23 cellular contexts compared by ENCODE assay signal in genomic region chr1:108034396-108034795, GRCh38.
A peak's percentile ranks its signal among the peaks of the same experiment; 100 is the strongest.
DNase-seq lines count a peak whose midpoint lies in the region; ATAC-seq, FAIRE-seq and TF ChIP-seq lines count a peak whose summit lies in the region.
"Had no signal": no experiment of that assay in that cellular context is flagged by ENCODE, and none has a peak within 500 bp of the region (broad histone marks: within the 10 kb centered on the region; RNA-seq: fewer than 3 reads in every experiment).

No MANE protein-coding gene starts in this region.

- CTCF ChIA-PET in HepG2 (lab: Yijun Ruan, JAX; ENCODE audit: low intra/inter-chr PET ratio, low total read pairs): no interaction called here

- intact Hi-C loops in HepG2 (cut with micrococcal nuclease; ENCODE audit: unreplicated experiment) (no loop called here), right lobe of liver (cut with DNase I) (no loop called here)

- H3K4me2 ChIP-seq in HepG2 (ENCODE audit: low read depth, low read length): no peak overlapping the region
- H3K4me2 ChIP-seq: KMS-11 had no signal

- BruUV-seq in HepG2 (replicated peaks; lab: Mats Ljungman, UMichigan): no TSS peak

- FAIRE-seq in HepG2 (lab: Jason Lieb, UNC) (no peak), frontal cortex (lab: Jason Lieb, UNC) (no peak)
- FAIRE-seq: HTR-8/SVneo had no signal

- H2AFZ ChIP-seq in HepG2 (ENCODE audit: low read length): no peak overlapping the region

- no peaks in the 10 kb centered on the region for H4K20me1 ChIP-seq in HepG2 (ENCODE audit: insufficient read depth, low read length)

- ATAC-seq in HepG2: peak; percentile 85
- no peak for ATAC-seq in right lobe of liver
- ATAC-seq in HG02623 (IDR thresholded peaks at IDR 0.05; ENCODE audit: unreplicated experiment): no peak
- no peak for ATAC-seq in GM18517 (IDR thresholded peaks at IDR 0.05; ENCODE audit: unreplicated experiment)
- ATAC-seq: heart right ventricle; naive thymus-derived CD4-positive, alpha-beta T cell; right cardiac atrium had no signal

- H3K27ac ChIP-seq in HepG2 (ENCODE audit: extremely low read length, insufficient read depth, low read length) (no peak overlapping the region), right lobe of liver (no peak overlapping the region)
- H3K27ac ChIP-seq: colonic mucosa, heart right ventricle, KMS-11, upper lobe of left lung had no signal

- H3K27me3 ChIP-seq in HepG2 (ENCODE audit: control insufficient read depth in 1 of 2, insufficient read depth in 2 of 2, low read length in 2 of 2) (no peaks in the 10 kb centered on the region; a peak in 1 of 5 replicates), right lobe of liver (no peaks in the 10 kb centered on the region)
- H3K27me3 ChIP-seq: colonic mucosa, heart right ventricle, upper lobe of left lung had no signal

- in situ Hi-C loops in HepG2 (cut with HindIII; ENCODE audit: extremely low pct_ligation_motif_present, low pct_unique_long_range_greater_than_20kb): no loop called here

- TF ChIP-seq EP300 in HepG2 (IDR thresholded peaks at IDR 0.05; ENCODE audit: low read depth in 2 of 2, low read length in 2 of 2): no peak
- no peak for TF ChIP-seq EP300 in HepG2 (CRISPR knock-in tag; IDR thresholded peaks at IDR 0.05; ENCODE audit: borderline replicate concordance)

- H3K36me3 ChIP-seq in HepG2 (replicated peaks in 1 of 2; ENCODE audit: control insufficient read depth in 1 of 2, insufficient read depth in 2 of 2, low read length in 2 of 2) (no peaks in the 10 kb centered on the region), right lobe of liver (no peaks in the 10 kb centered on the region)
- H3K36me3 ChIP-seq: colonic mucosa, heart right ventricle, upper lobe of left lung had no signal

- H3K4me3 ChIP-seq in HepG2 (replicated peaks in 1 of 3; ENCODE audit: insufficient read depth in 1 of 3, low read depth in 2 of 3, low read length in 3 of 3): no peak overlapping the region
- H3K4me3 ChIP-seq in right lobe of liver: no peak overlapping the region
- H3K4me3 ChIP-seq: colonic mucosa, heart right ventricle, upper lobe of left lung had no signal

- no peak overlapping the region for H3K9ac ChIP-seq in HepG2 (ENCODE audit: insufficient read depth, low read depth, low read length)
- H3K9ac ChIP-seq: KMS-11 had no signal

- TF ChIP-seq RAD21 in HepG2 (CRISPR knock-in tag; IDR thresholded peaks at IDR 0.05): no peak

- TF ChIP-seq CTCF in HepG2 (CRISPR knock-in tag; IDR thresholded peaks at IDR 0.05) (no peak), right lobe of liver (IDR thresholded peaks at IDR 0.05) (no peak)

- no peaks in the 10 kb centered on the region for H3K9me3 ChIP-seq in HepG2 (ENCODE audit: low read length)
- H3K9me3 ChIP-seq in right lobe of liver: no peaks in the 10 kb centered on the region
- H3K9me3 ChIP-seq: colonic mucosa, heart right ventricle, upper lobe of left lung had no signal

- TF ChIP-seq POLR2A in HepG2 (IDR thresholded peaks at IDR 0.05; ENCODE audit: insufficient read depth in 1 of 2, low read depth in 2 of 2, low read length in 2 of 2) (no peak), right lobe of liver (IDR thresholded peaks at IDR 0.05) (no peak)

- peaks cover 19% of the 10 kb centered on the region for H3K4me1 ChIP-seq in HepG2 (ENCODE audit: insufficient read depth, low read length)
- H3K4me1 ChIP-seq in right lobe of liver: no peaks in the 10 kb centered on the region
- H3K4me1 ChIP-seq: colonic mucosa had no signal

- 4% methylated on average over 1 of the region's 1 CpG for WGBS in HepG2 (ENCODE audit: low lambda C conversion rate)
- 47% methylated on average over 1 of the region's 1 CpG for WGBS in right lobe of liver (ENCODE audit: insufficient coverage, low coverage, low lambda C conversion rate, missing lambda C conversion rate)

- DNase-seq in HepG2 (ENCODE audit: low spot score) (no peak), right lobe of liver (no peak), NCI-H69 (lab: John Stamatoyannopoulos, UW) (peak; percentile 70), fibroblast of gingiva (ENCODE audit: low read depth) (peak; percentile 90), frontal cortex (ENCODE audit: low spot score in 2 of 2) (no peak)
- no peak for DNase-seq in stimulated activated CD4-positive, alpha-beta T cell treated with anti-CD3 and anti-CD28 coated beads, Interleukin-2, amount 100 ng/mL, for 48 hours
- DNase-seq: activated CD4-positive, alpha-beta memory T cell treated with anti-CD3 and anti-CD28 coated beads, Interleukin-2, amount 10 ng/mL, durations not matched to agents 7 days and 5 days; activated CD4-positive, CD25-positive, alpha-beta regulatory T cell; activated gamma-delta T cell; colonic mucosa; GDM1; heart right ventricle; HFFc6; naive thymus-derived CD4-positive, alpha-beta T cell; NCI-H187 treated with DMSO at 0.1 percent for 48 hours; right cardiac atrium; stimulated activated CD8-positive, alpha-beta memory T cell treated with anti-CD3 and anti-CD28 coated beads, Interleukin-4, amount 100 ng/mL, for 48 hours; T1000; upper lobe of left lung had no signal

- POLR2A ChIA-PET in HepG2 (lab: Yijun Ruan, JAX): interaction anchor here (1.0 kb wide), 1 partner anchor 18 kb away, joined by 3 read pairs; no protein-coding TSS in a partner anchor

- no peaks in the 10 kb centered on the region for H3K79me2 ChIP-seq in HepG2 (ENCODE audit: insufficient read depth, low read length)

TF ChIP-seq in HepG2, 621 proteins besides CTCF, POLR2A, EP300 and RAD21 (continues in another document):
- TF ChIP-seq SIX4 (CRISPR knock-in tag; IDR thresholded peaks at IDR 0.05): 0 out of 2 replicates have a peak, but pooled peaks have one; percentile 38
- no peak for TF ChIP-seq ZNF260 (CRISPR knock-in tag; IDR thresholded peaks at IDR 0.05; ENCODE audit: borderline replicate concordance, low read depth)
- no peak for TF ChIP-seq ZNF468 (CRISPR knock-in tag; IDR thresholded peaks at IDR 0.05)
- TF ChIP-seq GTF3A (CRISPR knock-in tag; conservative IDR thresholded peaks at IDR 0.05): no peak
- peak; percentile 47; the same call in 1 of the 2 replicates for TF ChIP-seq ZSCAN29 (CRISPR knock-in tag; conservative IDR thresholded peaks at IDR 0.05)
- TF ChIP-seq ZNF879 (CRISPR knock-in tag; IDR thresholded peaks at IDR 0.05): no peak
- TF ChIP-seq, protein P1, sequence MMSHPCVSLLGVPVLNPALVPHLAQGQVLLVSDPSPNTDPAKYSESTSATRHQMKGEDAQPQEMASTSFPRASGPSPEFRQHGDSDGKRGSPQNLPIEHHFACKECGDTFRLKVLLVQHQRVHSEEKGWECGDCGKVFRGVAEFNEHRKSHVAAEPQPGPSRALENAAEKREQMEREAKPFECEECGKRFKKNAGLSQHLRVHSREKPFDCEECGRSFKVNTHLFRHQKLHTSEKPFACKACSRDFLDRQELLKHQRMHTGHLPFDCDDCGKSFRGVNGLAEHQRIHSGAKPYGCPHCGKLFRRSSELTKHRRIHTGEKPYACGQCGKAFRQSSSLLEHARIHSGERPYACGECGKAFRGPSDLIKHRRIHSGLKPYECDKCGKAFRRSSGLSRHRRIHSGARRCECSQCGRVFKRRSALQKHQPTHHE (CRISPR knock-in tag; IDR thresholded peaks at IDR 0.05; ENCODE audit: borderline replicate concordance): no peak
- no peak for TF ChIP-seq THAP11 (CRISPR knock-in tag; IDR thresholded peaks at IDR 0.05)
- no peak for TF ChIP-seq ZFP36L1 (CRISPR knock-in tag; IDR thresholded peaks at IDR 0.05)
- TF ChIP-seq ZNF605 (CRISPR knock-in tag; IDR thresholded peaks at IDR 0.05): no peak
- no peak for TF ChIP-seq PCBP1 (IDR thresholded peaks at IDR 0.05; ENCODE audit: borderline replicate concordance, low read depth, low read length)
- no peak for TF ChIP-seq TSC22D2 (CRISPR knock-in tag; IDR thresholded peaks at IDR 0.05; ENCODE audit: borderline replicate concordance)
- TF ChIP-seq HNRNPK (IDR thresholded peaks at IDR 0.05; ENCODE audit: low read depth, low read length, poor library complexity, severe bottlenecking): no peak
- TF ChIP-seq SMAD9 (CRISPR knock-in tag; IDR thresholded peaks at IDR 0.05): no peak
- TF ChIP-seq TFE3 (CRISPR knock-in tag; IDR thresholded peaks at IDR 0.05): no peak
- TF ChIP-seq SNAI1 (CRISPR knock-in tag; IDR thresholded peaks at IDR 0.05; ENCODE audit: borderline replicate concordance): no peak
- 0 out of 2 replicates have a peak, but pooled peaks have one; percentile 23 for TF ChIP-seq SIX1 (CRISPR knock-in tag; IDR thresholded peaks at IDR 0.05; ENCODE audit: borderline replicate concordance)
- TF ChIP-seq SP5 (CRISPR knock-in tag; IDR thresholded peaks at IDR 0.05; ENCODE audit: borderline replicate concordance, low read depth): no peak
- no peak for TF ChIP-seq MATR3 (CRISPR knock-in tag; IDR thresholded peaks at IDR 0.05)
- TF ChIP-seq, protein P2, sequence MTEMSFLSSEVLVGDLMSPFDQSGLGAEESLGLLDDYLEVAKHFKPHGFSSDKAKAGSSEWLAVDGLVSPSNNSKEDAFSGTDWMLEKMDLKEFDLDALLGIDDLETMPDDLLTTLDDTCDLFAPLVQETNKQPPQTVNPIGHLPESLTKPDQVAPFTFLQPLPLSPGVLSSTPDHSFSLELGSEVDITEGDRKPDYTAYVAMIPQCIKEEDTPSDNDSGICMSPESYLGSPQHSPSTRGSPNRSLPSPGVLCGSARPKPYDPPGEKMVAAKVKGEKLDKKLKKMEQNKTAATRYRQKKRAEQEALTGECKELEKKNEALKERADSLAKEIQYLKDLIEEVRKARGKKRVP (CRISPR knock-in tag; IDR thresholded peaks at IDR 0.05): no peak
- no peak for TF ChIP-seq FOXP1 (IDR thresholded peaks at IDR 0.05)
- TF ChIP-seq FOXP1 (CRISPR knock-in tag; IDR thresholded peaks at IDR 0.05): peak; percentile 28; the same call in 1 of the 2 replicates
- TF ChIP-seq MED8 (CRISPR knock-in tag; IDR thresholded peaks at IDR 0.05; ENCODE audit: insufficient replicate concordance): no peak

Comparison
In these comparisons a context has a peak if more than half of its experiments do, and no peak if none do; other contexts are left out.
1. DNase-seq: peak in NCI-H69 (single experiment) and fibroblast of gingiva (single experiment); none in HepG2 (single experiment), right lobe of liver (0 of 3), stimulated activated CD4-positive, alpha-beta T cell treated with anti-CD3 and anti-CD28 coated beads, Interleukin-2, amount 100 ng/mL, for 48 hours (0 of 2) and frontal cortex (0 of 2).